In genomic region chr11:113867843-113868503, GRCh38 we compare ENCODE assay signal across 40 cellular contexts. TPM values are rescaled to one million over a fixed set of nuclear protein-coding genes. Genes with fewer than 3 reads are reported as not detected.
DNase-seq lines count a peak whose midpoint lies in the region; ATAC-seq, FAIRE-seq and TF ChIP-seq lines count a peak whose summit lies in the region.
"Had no signal": no experiment of that assay in that cellular context is flagged by ENCODE, and none has a peak within 500 bp of the region (broad histone marks: within the 10 kb centered on the region; RNA-seq: fewer than 3 reads in every experiment).

No MANE protein-coding gene starts in this region.

- H3K4me1 Mint-ChIP-seq in activated naive CD4-positive, alpha-beta T cell treated with anti-CD3 and anti-CD28 coated beads, Interleukin-2, amount 10 ng/mL, durations not matched to agents 7 days and 5 days: peaks cover 31% of the 10 kb centered on the region

- no peaks in the 10 kb centered on the region for H3F3A ChIP-seq in Loucy (ENCODE audit: low read depth)

- TF ChIP-seq CTCF in Loucy (conservative IDR thresholded peaks at IDR 0.05; ENCODE audit: low read length) (no peak), bronchial epithelial cell (IDR thresholded peaks at IDR 0.05; ENCODE audit: insufficient read depth, low read length, severe bottlenecking) (no peak), psoas muscle (IDR thresholded peaks at IDR 0.05) (no peak), stomach (IDR thresholded peaks at IDR 0.05) (no peak)

- no peaks in the 10 kb centered on the region for H3K9me3 ChIP-seq in Loucy (ENCODE audit: insufficient read depth, low read depth, low read length)
- no peaks in the 10 kb centered on the region for H3K9me3 ChIP-seq in psoas muscle
- H3K9me3 ChIP-seq in stomach: no peaks in the 10 kb centered on the region
- H3K9me3 ChIP-seq: BE2C, left lung, prostate gland, sigmoid colon, SJCRH30, transverse colon had no signal

- H3K4me3 Mint-ChIP-seq in activated naive CD4-positive, alpha-beta T cell treated with anti-CD3 and anti-CD28 coated beads, Interleukin-2, amount 10 ng/mL, durations not matched to agents 7 days and 5 days: no peak overlapping the region
- H3K4me3 Mint-ChIP-seq: activated naive CD4-positive, alpha-beta T cell treated with anti-CD3 and anti-CD28 coated beads, Interleukin-2, amount 50 U/mL, for 24 hours had no signal

- no peak overlapping the region for H3K4me3 ChIP-seq in Loucy (ENCODE audit: low read length, poor library complexity, severe bottlenecking)
- H3K4me3 ChIP-seq in bronchial epithelial cell (ENCODE audit: low read depth, low read length): no peak overlapping the region
- no peak overlapping the region for H3K4me3 ChIP-seq in psoas muscle
- H3K4me3 ChIP-seq in stomach: no peak overlapping the region
- H3K4me3 ChIP-seq: coronary artery, GM12878, K562, left lung, prostate gland, sigmoid colon, SJCRH30, transverse colon had no signal

- CTCF ChIA-PET in activated naive CD4-positive, alpha-beta T cell treated with anti-CD3 and anti-CD28 coated beads, Interleukin-2, amount 10 ng/mL, durations not matched to agents 7 days and 5 days (lab: Charles Lee): interaction anchor here (1.1 kb wide), 1 partner anchor 62 kb away, joined by 3 read pairs; no protein-coding TSS in a partner anchor

- 47 to 63% (median 48%) methylated on average over 3 of the region's 3 CpGs for WGBS in psoas muscle, 3 donors
- WGBS in stomach, 5 donors: 79 to 89% (median 83%) methylated on average over 3 of the region's 3 CpGs

- no peaks in the 10 kb centered on the region for H3K9me3 Mint-ChIP-seq in activated naive CD4-positive, alpha-beta T cell treated with anti-CD3 and anti-CD28 coated beads, Interleukin-2, amount 10 ng/mL, durations not matched to agents 7 days and 5 days
- H3K9me3 Mint-ChIP-seq: activated naive CD4-positive, alpha-beta T cell treated with anti-CD3 and anti-CD28 coated beads, Interleukin-2, amount 50 U/mL, for 24 hours had no signal

- peak overlapping the region; percentile 17 for H3K4me2 ChIP-seq in Loucy (ENCODE audit: low read depth, low read length, poor library complexity, severe bottlenecking)

- TF ChIP-seq POLR2A in stomach (IDR thresholded peaks at IDR 0.05): no peak

- intact Hi-C loops in psoas muscle (cut with DNase I): no loop called here
- intact Hi-C loops in stomach (cut with DNase I; ENCODE audit: low total_unique reads): no loop called here

- H3K79me2 ChIP-seq in Loucy (ENCODE audit: insufficient read depth, low read length): peaks cover 57% of the 10 kb centered on the region

- ATAC-seq in psoas muscle (no peak), GM21367 (IDR thresholded peaks at IDR 0.05; ENCODE audit: unreplicated experiment) (no peak)
- ATAC-seq: esophagus mucosa, GM12878, K562, left lung had no signal

- no peak overlapping the region for H3K9ac ChIP-seq in Loucy (ENCODE audit: low read depth, low read length, poor library complexity, severe bottlenecking)

- H3K27me3 Mint-ChIP-seq in activated naive CD4-positive, alpha-beta T cell treated with anti-CD3 and anti-CD28 coated beads, Interleukin-2, amount 10 ng/mL, durations not matched to agents 7 days and 5 days: no peaks in the 10 kb centered on the region
- H3K27me3 Mint-ChIP-seq: activated naive CD4-positive, alpha-beta T cell treated with anti-CD3 and anti-CD28 coated beads, Interleukin-2, amount 50 U/mL, for 24 hours had no signal

- H3K27ac Mint-ChIP-seq in activated naive CD4-positive, alpha-beta T cell treated with anti-CD3 and anti-CD28 coated beads, Interleukin-2, amount 10 ng/mL, durations not matched to agents 7 days and 5 days: peak overlapping the region; percentile 30
- H3K27ac Mint-ChIP-seq: activated naive CD4-positive, alpha-beta T cell treated with anti-CD3 and anti-CD28 coated beads, Interleukin-2, amount 50 U/mL, for 24 hours had no signal

- no peak for DNase-seq in activated naive CD4-positive, alpha-beta T cell treated with anti-CD3 and anti-CD28 coated beads, Interleukin-2, amount 10 ng/mL, durations not matched to agents 7 days and 5 days
- DNase-seq in activated naive CD4-positive, alpha-beta T cell treated with anti-CD3 and anti-CD28 coated beads, Interleukin-2, amount 50 U/mL, for 16 hours: no peak
- DNase-seq in bronchial epithelial cell (ENCODE audit: low read depth): no peak
- no peak for DNase-seq in psoas muscle
- DNase-seq in stomach: no peak
- DNase-seq in AML-193 (lab: John Stamatoyannopoulos, UW): no peak
- DNase-seq: ACHN; activated CD4-positive, alpha-beta T cell treated with anti-CD3 and anti-CD28 coated beads, Interleukin-2, amount 50 U/mL, for 48 hours; activated CD4-positive, CD25-positive, alpha-beta regulatory T cell; aorta; BE2C; DMS153; effector CD8-positive, alpha-beta T cell; left lung; NCI-H1092 treated with DMSO at 0.1 percent for 48 hours; NCI-H1694 treated with DMSO at 0.1 percent for 48 hours; NCI-H82; occipital lobe; sigmoid colon; SJCRH30; stimulated activated CD4-positive, alpha-beta T cell treated with anti-CD3 and anti-CD28 coated beads, Interleukin-4, amount 100 ng/mL, for 24 hours; transverse colon had no signal

- H4K20me1 ChIP-seq in Loucy (ENCODE audit: insufficient read depth, low read length, poor library complexity, severe bottlenecking): peaks cover 6% of the 10 kb centered on the region

- peaks cover 41% of the 10 kb centered on the region for H3K36me3 Mint-ChIP-seq in activated naive CD4-positive, alpha-beta T cell treated with anti-CD3 and anti-CD28 coated beads, Interleukin-2, amount 10 ng/mL, durations not matched to agents 7 days and 5 days

- TF ChIP-seq EP300 in stomach (IDR thresholded peaks at IDR 0.05): no peak

- H3K36me3 ChIP-seq in Loucy (ENCODE audit: insufficient read depth, low read length): no peaks in the 10 kb centered on the region
- no peaks in the 10 kb centered on the region for H3K36me3 ChIP-seq in bronchial epithelial cell (ENCODE audit: control insufficient read depth, insufficient read depth, low read length)
- peaks cover 0 to 13% of the 10 kb centered on the region in 2 donors for H3K36me3 ChIP-seq in psoas muscle (ENCODE audit: insufficient read depth in 1 of 2, low read depth in 1 of 2)
- peaks cover 0 to 14% (median 5%) of the 10 kb centered on the region in 4 donors for H3K36me3 ChIP-seq in stomach
- H3K36me3 ChIP-seq: left lung, prostate gland, SJCRH30, transverse colon had no signal

- H3K27ac ChIP-seq in psoas muscle (peak overlapping the region; percentile 54), stomach (no peak overlapping the region)
- H3K27ac ChIP-seq: coronary artery, left lung, prostate gland, sigmoid colon, SJCRH30, transverse colon had no signal

- no peak overlapping the region for H2AFZ ChIP-seq in Loucy (ENCODE audit: low read length)

- H3K27me3 ChIP-seq in Loucy (ENCODE audit: insufficient read depth, low read length, poor library complexity, severe bottlenecking) (no peaks in the 10 kb centered on the region), bronchial epithelial cell (ENCODE audit: control insufficient read depth, insufficient read depth, low read length) (no peaks in the 10 kb centered on the region), psoas muscle (ENCODE audit: insufficient read depth in 3 of 3, low read length in 2 of 3) (no peaks in the 10 kb centered on the region), stomach (no peaks in the 10 kb centered on the region)
- H3K27me3 ChIP-seq: BE2C, left lung, sigmoid colon, SJCRH30, transverse colon had no signal

- no peaks in the 10 kb centered on the region for H3K9me2 ChIP-seq in Loucy (replicated peaks; ENCODE audit: low read depth, low read length)

- peak; percentile 32 for FAIRE-seq in bronchial epithelial cell (lab: Jason Lieb, UNC)
- FAIRE-seq: GM12878, islet of Langerhans, K562, RCC 7860 had no signal

- H3K4me1 ChIP-seq in Loucy (ENCODE audit: insufficient read depth, low read length, poor library complexity, severe bottlenecking): peaks cover 34% of the 10 kb centered on the region
- H3K4me1 ChIP-seq in psoas muscle: peaks cover 64% of the 10 kb centered on the region
- peaks cover 0 to 24% (median 7%) of the 10 kb centered on the region in 4 donors for H3K4me1 ChIP-seq in stomach
- H3K4me1 ChIP-seq: BE2C, prostate gland, SJCRH30 had no signal

RNA-seq across cellular contexts. Expression of gene USP28, which starts 7.4 kb away (rescaled TPM):
- total RNA-seq in bronchial epithelial cell (20.5 and 30.0 TPM in 2 replicates), psoas muscle (100 to 1,000 TPM in 3 of 4 donors, 10 to 100 TPM in 1; 89.1 to 120 (median 114) TPM), stomach (10 to 100 TPM in 2 of 5 donors, 1 to 10 TPM in 2, under 1 TPM in 1; 0.87 to 23.9 (median 8.9) TPM)
- polyA plus RNA-seq in psoas muscle (100 to 1,000 TPM in 1 of 3 donors, 10 to 100 TPM in 2; 35.4 to 224 (median 46.2) TPM), stomach (1 to 10 TPM; 5.5 to 8.9 (median 7.2) TPM)

RNA-seq across cellular contexts. Expression of gene HTR3B, which starts 36.6 kb away (rescaled TPM):
- total RNA-seq in bronchial epithelial cell (not detected in 2 replicates), psoas muscle (not detected), stomach (under 1 TPM in 1 of 5 donors, not detected in 4; 0.18 TPM)
- polyA plus RNA-seq in psoas muscle (under 1 TPM in 1 of 3 donors, not detected in 2; 0.01 TPM), stomach (not detected)
- total RNA-seq: aorta, fibroblast of villous mesenchyme, GM12878, H4, HT1080, K562, left lung, MCF 10A, mesenteric fat pad, myocyte, NCI-H460, prostate gland, sigmoid colon, SJCRH30, subcutaneous adipose tissue had no signal
- polyA plus RNA-seq: aorta, GM12878, K562 had no signal
